ENCODE assay signal across 1 cellular context in genomic region chr12:119444462-119445044, GRCh38.
TF ChIP-seq lines count a peak whose summit lies in the region.

No MANE protein-coding gene starts in this region.

TF ChIP-seq in H1, 55 proteins besides CTCF, POLR2A, EP300 and RAD21 (continued from another document):
- TF ChIP-seq E2F6 (IDR thresholded peaks at IDR 0.05) (no peak), ZNF274 (IDR thresholded peaks at IDR 0.05; ENCODE audit: borderline replicate concordance, extremely low read depth, low read length) (no peak), CTBP2 (IDR thresholded peaks at IDR 0.05; ENCODE audit: borderline replicate concordance, insufficient read depth, insufficient read length, low read length) (no peak), USF2 (IDR thresholded peaks at IDR 0.05; ENCODE audit: low read length) (no peak), EGR1 (IDR thresholded peaks at IDR 0.05; ENCODE audit: borderline replicate concordance, low read depth, low read length) (peak; percentile 35; the same call in 1 of the 2 replicates), SIN3A (conservative IDR thresholded peaks at IDR 0.05 in 1 of 2, IDR thresholded peaks at IDR 0.05 in 1 of 2; ENCODE audit: low read depth in 1 of 2, low read length in 2 of 2) (0 out of 4 replicates have a peak, but pooled peaks of 1 of the 2 experiments have one; percentile 26), MAX (IDR thresholded peaks at IDR 0.05) (peak; percentile 15; the same call in 1 of the 2 replicates), BCL11A (IDR thresholded peaks at IDR 0.05; ENCODE audit: low read depth in 2 of 2, low read length in 2 of 2) (no peak), YY1 (IDR thresholded peaks at IDR 0.05; ENCODE audit: low read depth, low read length) (peak; percentile 61; the same call in 1 of the 2 replicates), SP1 (IDR thresholded peaks at IDR 0.05; ENCODE audit: low read depth, low read length) (no peak), CHD7 (IDR thresholded peaks at IDR 0.05; ENCODE audit: insufficient replicate concordance, low read length) (no peak), CBX5 (IDR thresholded peaks at IDR 0.05; ENCODE audit: low read depth, low read length) (no peak), JUN (IDR thresholded peaks at IDR 0.05; ENCODE audit: low read depth, low read length) (no peak), GTF2F1 (IDR thresholded peaks at IDR 0.05; ENCODE audit: borderline replicate concordance, low read depth, low read length) (no peak)
